Comparison of ENCODE assay signal across 1 cellular context in genomic region chr2:84302513-84303412, GRCh38.
TF ChIP-seq lines count a peak whose summit lies in the region.

No MANE protein-coding gene starts in this region.

TF ChIP-seq in WTC11, 78 proteins besides CTCF, POLR2A, EP300 and RAD21 (continued from another document):
- TF ChIP-seq STAT6 (CRISPR knock-in tag; conservative IDR thresholded peaks at IDR 0.05; ENCODE audit: low read depth) (no peak), E2F4 (CRISPR knock-in tag; IDR thresholded peaks at IDR 0.05; ENCODE audit: borderline replicate concordance, low read depth) (no peak), KAT7 (CRISPR knock-in tag; IDR thresholded peaks at IDR 0.05; ENCODE audit: borderline replicate concordance) (no peak), CREM (CRISPR knock-in tag; IDR thresholded peaks at IDR 0.05) (no peak), SOX15 (CRISPR knock-in tag; IDR thresholded peaks at IDR 0.05) (no peak), NFE2L1 (CRISPR knock-in tag; IDR thresholded peaks at IDR 0.05) (no peak)
